ENCODE assay signal across 12 cellular contexts in genomic region chr1:185375583-185375982, GRCh38. TPM values are rescaled to one million over a fixed set of nuclear protein-coding genes. Genes with fewer than 3 reads are reported as not detected.
DNase-seq lines count a peak whose midpoint lies in the region; ATAC-seq and TF ChIP-seq lines count a peak whose summit lies in the region.
"Had no signal": no experiment of that assay in that cellular context is flagged by ENCODE, and none has a peak within 500 bp of the region (broad histone marks: within the 10 kb centered on the region; RNA-seq: fewer than 3 reads in every experiment).

No MANE protein-coding gene starts in this region.

- CTCF ChIA-PET in PC-3 (lab: Charles Lee), result no interaction called here
- CTCF ChIA-PET in naive thymus-derived CD4-positive, alpha-beta T cell (lab: Charles Lee), result no interaction called here

- peaks cover 0 to 8% (median 0%) of the 10 kb centered on the region in 11 donors for H3K9me3 Mint-ChIP-seq in naive thymus-derived CD4-positive, alpha-beta T cell
- H3K9me3 Mint-ChIP-seq: CD4-positive, alpha-beta T cell; central memory CD8-positive, alpha-beta T cell had no signal

- peaks cover 0 to 18% (median 0%) of the 10 kb centered on the region in 5 donors for H3K36me3 Mint-ChIP-seq in naive thymus-derived CD4-positive, alpha-beta T cell

- H3K4me3 ChIP-seq in PC-3 (ENCODE audit: low read length), result no peak overlapping the region
- H3K4me3 ChIP-seq in naive thymus-derived CD4-positive, alpha-beta T cell (ENCODE audit: low read length), result no peak overlapping the region

- in situ Hi-C loops in ACHN (cut with HindIII; ENCODE audit: low pct_ligation_motif_present, low pct_unique_long_range_greater_than_20kb, low sequenced_read_pairs), result no loop called here

- no peaks in the 10 kb centered on the region for H3K9me2 ChIP-seq in PC-3 (replicated peaks; ENCODE audit: low read length)

- POLR2A ChIA-PET in PC-3 (lab: Charles Lee; ENCODE audit: unreplicated experiment), result no interaction called here
- POLR2A ChIA-PET in naive thymus-derived CD4-positive, alpha-beta T cell (lab: Charles Lee), result no interaction called here

- H3K27ac ChIP-seq in PC-3 (ENCODE audit: low read length), result peak overlapping the region; percentile 95
- H3K27ac ChIP-seq in naive thymus-derived CD4-positive, alpha-beta T cell (ENCODE audit: low read depth, low read length), result no peak overlapping the region

- no peaks in the 10 kb centered on the region for H4K20me1 ChIP-seq in PC-3 (ENCODE audit: low read length)

- DNase-seq in CD1c-positive myeloid dendritic cell (ENCODE audit: extremely low spot score) (peak; percentile 58), PC-3 (peak; percentile 30), ACHN (no peak)
- DNase-seq in naive thymus-derived CD4-positive, alpha-beta T cell, result no peak
- DNase-seq in stimulated activated naive CD8-positive, alpha-beta T cell treated with anti-CD3 and anti-CD28 coated beads, Interleukin-15, Interleukin-2, amounts not matched to agents 100 U/mL and 50 U/mL, for 24 hours, result no peak
- DNase-seq in activated naive CD4-positive, alpha-beta T cell treated with anti-CD3 and anti-CD28 coated beads, Interleukin-2, amount 50 U/mL, for 16 hours, result no peak
- no peak for DNase-seq in stimulated activated CD4-positive, alpha-beta T cell treated with anti-CD3 and anti-CD28 coated beads, Interleukin-1b, Interleukin-23, amount 100 ng/mL, for 48 hours
- DNase-seq: activated T-cell treated with anti-CD3 and anti-CD28 coated beads for 4 hours; CD4-positive, alpha-beta T cell; NCI-H1092 had no signal

- no peak overlapping the region for H3K27ac Mint-ChIP-seq in naive thymus-derived CD4-positive, alpha-beta T cell
- H3K27ac Mint-ChIP-seq: CD4-positive, alpha-beta T cell had no signal

- no peak overlapping the region for H3K9ac ChIP-seq in PC-3 (ENCODE audit: low read length)

- intact Hi-C loops in PC-3 (cut with micrococcal nuclease), result loop anchor here (2.0 kb wide), 1 partner anchor 59 kb away; the partner anchor contains the start of gene IVNS1ABP
- intact Hi-C loops in naive thymus-derived CD4-positive, alpha-beta T cell (cut with micrococcal nuclease), result loop anchor here in 1 of 2 donors (5.0 kb wide), 1 partner anchor 47 kb away; no protein-coding TSS in a partner anchor

- no peaks in the 10 kb centered on the region for H3K9me3 ChIP-seq in PC-3 (ENCODE audit: low read length)
- H3K9me3 ChIP-seq in naive thymus-derived CD4-positive, alpha-beta T cell (ENCODE audit: control insufficient read depth in 2 of 3, low read length in 3 of 3), result no peaks in the 10 kb centered on the region

- H3K27me3 Mint-ChIP-seq in naive thymus-derived CD4-positive, alpha-beta T cell, result no peaks in the 10 kb centered on the region
- H3K27me3 Mint-ChIP-seq: CD4-positive, alpha-beta T cell; central memory CD8-positive, alpha-beta T cell had no signal

- H3K79me2 ChIP-seq in PC-3 (ENCODE audit: low read length), result no peaks in the 10 kb centered on the region

- no peak overlapping the region for H3K4me3 Mint-ChIP-seq in naive thymus-derived CD4-positive, alpha-beta T cell
- H3K4me3 Mint-ChIP-seq: CD4-positive, alpha-beta T cell; central memory CD8-positive, alpha-beta T cell had no signal

- peaks cover 34% of the 10 kb centered on the region for H3K4me1 ChIP-seq in PC-3 (ENCODE audit: insufficient read depth, low read length)
- H3K4me1 ChIP-seq in naive thymus-derived CD4-positive, alpha-beta T cell (ENCODE audit: control insufficient read depth in 2 of 2, insufficient read depth in 2 of 2, low read length in 2 of 2), result no peaks in the 10 kb centered on the region

- BruUV-seq in PC-3 (replicated peaks; lab: Mats Ljungman, UMichigan), result no TSS peak

- no peak overlapping the region for H3K4me2 ChIP-seq in PC-3 (ENCODE audit: low read length)

- H3K36me3 ChIP-seq in PC-3 (ENCODE audit: low read depth, low read length), result no peaks in the 10 kb centered on the region
- no peaks in the 10 kb centered on the region for H3K36me3 ChIP-seq in naive thymus-derived CD4-positive, alpha-beta T cell (ENCODE audit: control insufficient read depth in 2 of 3, insufficient read depth in 3 of 3, low read length in 3 of 3)

- no peaks in the 10 kb centered on the region for H3K27me3 ChIP-seq in PC-3 (ENCODE audit: low read length)
- H3K27me3 ChIP-seq in naive thymus-derived CD4-positive, alpha-beta T cell (ENCODE audit: control insufficient read depth in 2 of 2, insufficient read depth in 2 of 2, low read length in 2 of 2), result no peaks in the 10 kb centered on the region

- H2AFZ ChIP-seq in PC-3 (ENCODE audit: low read length), result peak overlapping the region; percentile 38; the same call in 1 of the 2 replicates

- H3K4me1 Mint-ChIP-seq in naive thymus-derived CD4-positive, alpha-beta T cell, result peaks cover 6 to 24% (median 14%) of the 10 kb centered on the region in 7 donors

- no peaks in the 10 kb centered on the region for H3F3A ChIP-seq in PC-3 (ENCODE audit: low read length, unreplicated experiment)

- TF ChIP-seq CTCF in PC-3 (conservative IDR thresholded peaks at IDR 0.05; ENCODE audit: low read depth, low read length), result no peak

- ATAC-seq in PC-3, result no peak
- peak; percentile 49 for ATAC-seq in esophagus mucosa
- peak; percentile 57 for ATAC-seq in naive thymus-derived CD4-positive, alpha-beta T cell
- no peak for ATAC-seq in stimulated activated naive CD8-positive, alpha-beta T cell treated with anti-CD3 and anti-CD28 coated beads, Interleukin-15, Interleukin-2, amounts not matched to agents 100 U/mL and 50 U/mL, for 24 hours

RNA-seq across cellular contexts. Expression of gene IVNS1ABP, which starts 58.5 kb away (rescaled TPM):
- total RNA-seq in PC-3 (2014; rRNA removed), result 21.0 and 30.7 TPM in 2 replicates
- 52.8 TPM for total RNA-seq in esophagus mucosa
- total RNA-seq in naive thymus-derived CD4-positive, alpha-beta T cell, result 100 to 1,000 TPM; 169 to 268 (median 193) TPM
- polyA plus RNA-seq in naive thymus-derived CD4-positive, alpha-beta T cell, result 10 to 100 TPM; 67.0 to 71.0 TPM

Comparison
In these comparisons a context has a peak if more than half of its experiments do, and no peak if none do; other contexts are left out.
1. DNase-seq: peak in CD1c-positive myeloid dendritic cell (single experiment) and PC-3 (single experiment); none in naive thymus-derived CD4-positive, alpha-beta T cell (0 of 9), stimulated activated naive CD8-positive, alpha-beta T cell treated with anti-CD3 and anti-CD28 coated beads, Interleukin-15, Interleukin-2, amounts not matched to agents 100 U/mL and 50 U/mL, for 24 hours (single experiment), activated naive CD4-positive, alpha-beta T cell treated with anti-CD3 and anti-CD28 coated beads, Interleukin-2, amount 50 U/mL, for 16 hours (single experiment), stimulated activated CD4-positive, alpha-beta T cell treated with anti-CD3 and anti-CD28 coated beads, Interleukin-1b, Interleukin-23, amount 100 ng/mL, for 48 hours (single experiment) and ACHN (single experiment).
2. ATAC-seq: peak in esophagus mucosa (single experiment) and naive thymus-derived CD4-positive, alpha-beta T cell (single experiment); none in PC-3 (single experiment) and stimulated activated naive CD8-positive, alpha-beta T cell treated with anti-CD3 and anti-CD28 coated beads, Interleukin-15, Interleukin-2, amounts not matched to agents 100 U/mL and 50 U/mL, for 24 hours (single experiment).